ENCODE assay signal across 11 cellular contexts in the genomic region with DNA sequence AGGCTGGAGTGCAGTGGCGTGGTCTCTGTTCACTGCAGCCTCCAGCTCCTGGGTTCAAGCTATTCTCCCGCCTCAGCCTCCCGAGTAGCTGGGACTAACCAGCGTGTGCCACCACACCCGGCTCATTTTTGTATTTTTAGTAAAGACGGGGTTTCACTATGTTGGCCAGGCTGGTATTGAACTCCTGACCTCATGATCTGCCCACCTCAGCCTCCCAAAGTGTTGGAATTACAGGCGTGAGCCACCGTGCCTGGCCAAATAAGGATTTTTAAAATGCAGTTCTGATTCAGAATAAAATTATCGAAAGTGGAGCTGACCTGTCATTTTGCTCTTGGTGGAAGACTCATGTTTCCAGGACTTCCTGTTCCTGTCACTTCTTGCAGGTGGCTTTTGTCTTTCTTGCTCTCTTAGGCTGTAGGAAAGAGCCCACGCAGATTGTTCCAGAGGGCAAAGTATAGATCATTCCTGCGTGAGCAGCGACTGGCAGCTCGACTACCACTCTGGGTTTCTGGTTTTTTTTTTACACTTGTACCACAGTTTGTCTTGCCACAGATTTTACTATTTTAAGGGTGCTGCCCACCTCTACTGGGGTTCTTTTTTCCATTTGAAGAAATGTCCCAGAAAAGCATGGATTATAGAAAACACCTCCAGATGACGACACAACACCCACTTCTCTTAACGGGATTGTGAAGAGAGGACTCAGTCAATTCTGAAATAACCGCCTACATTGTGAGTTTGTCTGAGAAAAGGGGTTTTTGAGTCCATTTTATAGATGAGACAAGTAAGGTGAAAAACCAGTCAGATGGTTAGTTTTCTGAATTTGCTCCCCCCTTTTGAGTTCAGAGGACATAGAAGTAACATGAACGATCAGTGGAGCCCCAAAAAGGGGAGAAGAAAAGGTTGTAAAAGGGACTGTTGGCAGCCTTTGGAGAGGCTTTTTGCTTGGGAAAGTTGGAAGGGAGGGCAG. TPM values are rescaled to one million over a fixed set of nuclear protein-coding genes. Genes with fewer than 3 reads are reported as not detected.
DNase-seq lines count a peak whose midpoint lies in the region; ATAC-seq and TF ChIP-seq lines count a peak whose summit lies in the region.
"Had no signal": no experiment of that assay in that cellular context is flagged by ENCODE, and none has a peak within 500 bp of the region (broad histone marks: within the 10 kb centered on the region; RNA-seq: fewer than 3 reads in every experiment).

No MANE protein-coding gene starts in this region.

- no peaks in the 10 kb centered on the region for H3K9me3 ChIP-seq in CD4-positive, alpha-beta T cell (ENCODE audit: control insufficient read depth, low read length)
- no peaks in the 10 kb centered on the region for H3K9me3 ChIP-seq in naive thymus-derived CD4-positive, alpha-beta T cell (ENCODE audit: control insufficient read depth in 2 of 3, low read length in 3 of 3)
- H3K9me3 ChIP-seq in A673 (ENCODE audit: low read depth, low read length, poor library complexity, severe bottlenecking), result no peaks in the 10 kb centered on the region

- H3K36me3 ChIP-seq in naive thymus-derived CD4-positive, alpha-beta T cell (ENCODE audit: control insufficient read depth in 2 of 3, insufficient read depth in 3 of 3, low read length in 3 of 3), result no peaks in the 10 kb centered on the region
- no peaks in the 10 kb centered on the region for H3K36me3 ChIP-seq in A673 (ENCODE audit: insufficient read depth, low read length, poor library complexity, severe bottlenecking)

- no peak for DNase-seq in CD4-positive, alpha-beta T cell
- peak; percentile 54 to 59 for DNase-seq in activated T-cell treated with anti-CD3 and anti-CD28 coated beads, Interleukin-2, amount 50 U/mL, for 48 hours
- no peak for DNase-seq in naive thymus-derived CD4-positive, alpha-beta T cell
- no peak for DNase-seq in A673 (ENCODE audit: low spot score)
- no peak for DNase-seq in GDM1 (lab: John Stamatoyannopoulos, UW)
- DNase-seq in iPS-NIHi7 (ENCODE audit: extremely low spot score), result no peak
- DNase-seq: Calu3, foreskin melanocyte, NCI-H510A treated with DMSO at 0.1 percent for 48 hours had no signal

- TF ChIP-seq CTCF in CD4-positive, alpha-beta T cell (IDR thresholded peaks at IDR 0.05), result no peak
- no peak for TF ChIP-seq CTCF in A673 (conservative IDR thresholded peaks at IDR 0.05; ENCODE audit: low read depth, low read length)

- peak overlapping the region; percentile 96 for H3K27ac Mint-ChIP-seq in CD4-positive, alpha-beta T cell
- H3K27ac Mint-ChIP-seq in naive thymus-derived CD4-positive, alpha-beta T cell, result peak overlapping the region; percentile 63 to 100 (median 98)

- H3K27ac ChIP-seq in CD4-positive, alpha-beta T cell (ENCODE audit: low read depth, low read length), result no peak overlapping the region
- H3K27ac ChIP-seq in naive thymus-derived CD4-positive, alpha-beta T cell (ENCODE audit: low read depth, low read length), result peak overlapping the region; percentile 52
- H3K27ac ChIP-seq in A673 (ENCODE audit: low read depth, low read length, poor library complexity, severe bottlenecking), result no peak overlapping the region

- no peaks in the 10 kb centered on the region for H3K9me3 Mint-ChIP-seq in CD4-positive, alpha-beta T cell
- H3K9me3 Mint-ChIP-seq in naive thymus-derived CD4-positive, alpha-beta T cell, result peaks cover 0 to 6% (median 0%) of the 10 kb centered on the region in 11 donors

- intact Hi-C loops in CD4-positive, alpha-beta T cell (cut with DNase I, micrococcal nuclease), result loop anchor here in 1 of 2 experiments (5.0 kb wide), 1 partner anchor 74 kb away; no protein-coding TSS in a partner anchor
- intact Hi-C loops in naive thymus-derived CD4-positive, alpha-beta T cell (cut with micrococcal nuclease), result no loop called here
- intact Hi-C loops in A673 (cut with micrococcal nuclease; ENCODE audit: unreplicated experiment), result loop anchor here (2.0 to 5.0 kb wide), 3 partner anchors 133 to 1041 kb away; no protein-coding TSS in a partner anchor

- peaks cover 30 to 56% of the 10 kb centered on the region in 2 donors for H3K4me1 ChIP-seq in naive thymus-derived CD4-positive, alpha-beta T cell (ENCODE audit: control insufficient read depth in 2 of 2, insufficient read depth in 2 of 2, low read length in 2 of 2)
- H3K4me1 ChIP-seq in A673 (ENCODE audit: insufficient read depth, low read length, poor library complexity, severe bottlenecking), result peaks cover 87% of the 10 kb centered on the region

- POLR2A ChIA-PET in CD4-positive, alpha-beta T cell (lab: Charles Lee), result interaction anchor here (0.6 to 2.5 kb wide), 4 partner anchors 12 to 170 kb away, joined by 3 to 11 read pairs (median 3); no protein-coding TSS in a partner anchor
- POLR2A ChIA-PET in naive thymus-derived CD4-positive, alpha-beta T cell (lab: Charles Lee), result interaction anchor here (1.7 kb wide), 1 partner anchor 12 kb away, joined by 4 read pairs; no protein-coding TSS in a partner anchor
- POLR2A ChIA-PET in A673 (lab: Charles Lee; ENCODE audit: low non-redundant PET), result interaction anchor here (0.6 kb wide), 1 partner anchor 43 kb away, joined by 3 read pairs; no protein-coding TSS in a partner anchor

- peak overlapping the region; percentile 80 for H3K4me3 Mint-ChIP-seq in CD4-positive, alpha-beta T cell
- peak overlapping the region; percentile 58 to 100 (median 68) for H3K4me3 Mint-ChIP-seq in naive thymus-derived CD4-positive, alpha-beta T cell

- H3K4me3 ChIP-seq in naive thymus-derived CD4-positive, alpha-beta T cell (ENCODE audit: low read length), result no peak overlapping the region
- no peak overlapping the region for H3K4me3 ChIP-seq in A673 (ENCODE audit: low read depth, low read length, poor library complexity, severe bottlenecking)

- no TSS peak for BruUV-seq in A673 (replicated peaks; lab: Mats Ljungman, UMichigan)

- no peaks in the 10 kb centered on the region for H3K27me3 ChIP-seq in CD4-positive, alpha-beta T cell (ENCODE audit: control insufficient read depth, insufficient read depth, low read length)
- no peaks in the 10 kb centered on the region for H3K27me3 ChIP-seq in naive thymus-derived CD4-positive, alpha-beta T cell (ENCODE audit: control insufficient read depth in 2 of 2, insufficient read depth in 2 of 2, low read length in 2 of 2)
- H3K27me3 ChIP-seq in A673 (replicated peaks; ENCODE audit: insufficient read depth, low read depth, low read length, poor library complexity), result no peaks in the 10 kb centered on the region

- peaks cover 14% of the 10 kb centered on the region for H3K36me3 Mint-ChIP-seq in CD4-positive, alpha-beta T cell (ENCODE audit: low read depth)
- H3K36me3 Mint-ChIP-seq in naive thymus-derived CD4-positive, alpha-beta T cell, result peaks cover 0 to 34% (median 10%) of the 10 kb centered on the region in 5 donors

- CTCF ChIA-PET in CD4-positive, alpha-beta T cell (lab: Charles Lee), result interaction anchor here (1.0 kb wide), 1 partner anchor 186 kb away, joined by 3 read pairs; no protein-coding TSS in a partner anchor
- CTCF ChIA-PET in naive thymus-derived CD4-positive, alpha-beta T cell (lab: Charles Lee), result no interaction called here
- CTCF ChIA-PET in A673 (lab: Charles Lee), result interaction anchor here (1.0 kb wide), 1 partner anchor 13 kb away, joined by 3 read pairs; no protein-coding TSS in a partner anchor

- peaks cover 95% of the 10 kb centered on the region for H3K4me1 Mint-ChIP-seq in CD4-positive, alpha-beta T cell (ENCODE audit: low read depth)
- H3K4me1 Mint-ChIP-seq in naive thymus-derived CD4-positive, alpha-beta T cell, result peaks cover 69 to 97% (median 93%) of the 10 kb centered on the region in 7 donors

- peaks cover 4% of the 10 kb centered on the region for H3K27me3 Mint-ChIP-seq in CD4-positive, alpha-beta T cell
- H3K27me3 Mint-ChIP-seq in naive thymus-derived CD4-positive, alpha-beta T cell, result peaks cover 0 to 2% (median 0%) of the 10 kb centered on the region in 5 donors

- ATAC-seq in CD4-positive, alpha-beta T cell (ENCODE audit: poor library complexity), result no peak
- ATAC-seq in GM21717 (IDR thresholded peaks at IDR 0.05; ENCODE audit: unreplicated experiment) (peak; percentile 5), GM21515 (IDR thresholded peaks at IDR 0.05; ENCODE audit: unreplicated experiment) (no peak)
- no peak for ATAC-seq in naive thymus-derived CD4-positive, alpha-beta T cell

RNA-seq across cellular contexts. Expression of gene JARID2, which starts 7.5 kb away (rescaled TPM):
- 10 to 100 TPM; 32.0 to 33.0 TPM for total RNA-seq in CD4-positive, alpha-beta T cell
- 10 to 100 TPM; 23.4 to 39.6 (median 29.9) TPM for total RNA-seq in naive thymus-derived CD4-positive, alpha-beta T cell
- 10 to 100 TPM in 1 of 2 donors, 1 to 10 TPM in 1; 6.9 to 13.9 TPM for polyA plus RNA-seq in naive thymus-derived CD4-positive, alpha-beta T cell
- total RNA-seq in A673 (2021), result 29.4 and 34.1 TPM in 2 replicates

Comparison
In these comparisons a context has a peak if more than half of its experiments do, and no peak if none do; other contexts are left out.
1. DNase-seq: peak in activated T-cell treated with anti-CD3 and anti-CD28 coated beads, Interleukin-2, amount 50 U/mL, for 48 hours (2 of 2); none in CD4-positive, alpha-beta T cell (0 of 10), naive thymus-derived CD4-positive, alpha-beta T cell (0 of 9), A673 (single experiment), GDM1 (single experiment) and iPS-NIHi7 (single experiment).